Comparison of ENCODE assay signal across 9 cellular contexts in genomic region chrX:48511561-48511960, GRCh38. TPM values are rescaled to one million over a fixed set of nuclear protein-coding genes. Genes with fewer than 3 reads are reported as not detected.
DNase-seq lines count a peak whose midpoint lies in the region; ATAC-seq, FAIRE-seq and TF ChIP-seq lines count a peak whose summit lies in the region.
"Had no signal": no experiment of that assay in that cellular context is flagged by ENCODE, and none has a peak within 500 bp of the region (broad histone marks: within the 10 kb centered on the region; RNA-seq: fewer than 3 reads in every experiment).

No MANE protein-coding gene starts in this region.

- RAD21 ChIA-PET in HCT116 (lab: Charles Lee; ENCODE audit: low non-redundant PET in 1 of 2, low total read pairs in 2 of 2, uncharacterized antibody in 2 of 2, unreplicated experiment in 2 of 2) = no interaction called here

- ATAC-seq in HCT116 (0 out of 2 replicates have a peak, but pooled peaks have one; percentile 46), HG03175 (IDR thresholded peaks at IDR 0.05; ENCODE audit: unreplicated experiment) (no peak), GM18520 (IDR thresholded peaks at IDR 0.05; ENCODE audit: unreplicated experiment) (no peak)

- CTCF ChIA-PET in HCT116 (lab: Charles Lee) = no interaction called here

- TF ChIP-seq CTCF in D721Med (IDR thresholded peaks at IDR 0.05; ENCODE audit: insufficient read depth, missing control alignments) (peak; percentile 25), HCT116 (IDR thresholded peaks at IDR 0.05 in 2 of 3, conservative IDR thresholded peaks at IDR 0.05 in 1 of 3; ENCODE audit: borderline replicate concordance in 1 of 3, insufficient read depth in 1 of 3, low read depth in 2 of 3, low read length in 2 of 3) (peak in 2 of 3 experiments; percentile 42 to 55; a peak in 4 of 6 replicates), liver (IDR thresholded peaks at IDR 0.05; ENCODE audit: low read depth, low read length, missing input control) (peak; percentile 38)

- TF ChIP-seq RAD21 in HCT116 (IDR thresholded peaks at IDR 0.05; ENCODE audit: low read depth) = no peak
- TF ChIP-seq RAD21 in liver (IDR thresholded peaks at IDR 0.05) = peak; percentile 67 to 73

- no peak overlapping the region for H3K4me3 ChIP-seq in HCT116 (replicated peaks in 1 of 2; ENCODE audit: low read depth in 1 of 2, low read length in 2 of 2)
- no peak overlapping the region for H3K4me3 ChIP-seq in adipocyte (ENCODE audit: low read length)
- H3K4me3 ChIP-seq in liver (ENCODE audit: low read depth in 1 of 3, low read length in 3 of 3) = no peak overlapping the region

- intact Hi-C loops in HCT116 (cut with micrococcal nuclease) = no loop called here

- DNase-seq in D721Med (ENCODE audit: insufficient read length, low spot score) (no peak), HCT116 (ENCODE audit: low read depth, low spot score) (no peak), adipocyte (ENCODE audit: low read depth) (peak; percentile 44), COLO829 (ENCODE audit: low spot score) (no peak), SIG-M5 treated with dmso at 0.1 percent for 504 hours (lab: John Stamatoyannopoulos, UW; ENCODE audit: unreplicated experiment) (no peak)
- DNase-seq: small intestine had no signal

- H3K27ac ChIP-seq in HCT116 (ENCODE audit: low read depth, low read length) = no peak overlapping the region
- H3K27ac ChIP-seq in liver (ENCODE audit: low read depth in 1 of 2, low read length in 2 of 2) = no peak overlapping the region

- no TSS peak for BruUV-seq in HCT116 (replicated peaks; lab: Mats Ljungman, UMichigan)

- H3K36me3 ChIP-seq in HCT116 (ENCODE audit: control insufficient read depth in 1 of 2, insufficient read depth in 2 of 2, low read length in 2 of 2) = no peaks in the 10 kb centered on the region
- H3K36me3 ChIP-seq in adipocyte (ENCODE audit: control insufficient read depth, insufficient read depth, low read length, severe bottlenecking) = peaks cover 3% of the 10 kb centered on the region
- H3K36me3 ChIP-seq in liver (ENCODE audit: control insufficient read depth in 4 of 4, insufficient read depth in 3 of 4, low read depth in 1 of 4, low read length in 3 of 4) = peaks cover 0 to 2% (median 0%) of the 10 kb centered on the region in 4 donors

- no peaks in the 10 kb centered on the region for H3K27me3 ChIP-seq in HCT116 (ENCODE audit: insufficient read depth, low read length)
- H3K27me3 ChIP-seq in adipocyte (replicated peaks; ENCODE audit: control insufficient read depth, insufficient read depth, low read length) = no peaks in the 10 kb centered on the region
- H3K27me3 ChIP-seq in liver (ENCODE audit: control insufficient read depth in 4 of 4, insufficient read depth in 4 of 4, low read length in 3 of 4) = no peaks in the 10 kb centered on the region

- H2AFZ ChIP-seq in HCT116 (ENCODE audit: low read depth, low read length, poor library complexity, severe bottlenecking) = no peak overlapping the region

- POLR2A ChIA-PET in HCT116 (lab: Charles Lee) = no interaction called here

- H3K9me3 ChIP-seq in HCT116 (ENCODE audit: control insufficient read depth in 1 of 2, insufficient read depth in 1 of 2, low read depth in 1 of 2, low read length in 2 of 2) (no peaks in the 10 kb centered on the region), adipocyte (ENCODE audit: control insufficient read depth, low read length) (no peaks in the 10 kb centered on the region), liver (ENCODE audit: control insufficient read depth in 4 of 4, low read length in 3 of 4) (no peaks in the 10 kb centered on the region)

- peaks cover 6 to 11% of the 10 kb centered on the region in 2 experiments; a peak in 3 of 4 replicates for H3K4me1 ChIP-seq in HCT116 (ENCODE audit: control insufficient read depth in 1 of 2, insufficient read depth in 2 of 2, low read length in 2 of 2)
- H3K4me1 ChIP-seq in adipocyte (ENCODE audit: control insufficient read depth, insufficient read depth, low read length) = no peaks in the 10 kb centered on the region
- H3K4me1 ChIP-seq in liver (ENCODE audit: control insufficient read depth in 4 of 4, insufficient read depth in 4 of 4, low read length in 3 of 4) = peaks cover 0 to 10% (median 3%) of the 10 kb centered on the region in 4 donors

- H3K4me2 ChIP-seq in HCT116 (ENCODE audit: low read length) = no peak overlapping the region

- WGBS in liver = 55% methylated on average over 4 of the region's 4 CpGs

- H3K9me2 ChIP-seq in HCT116 (ENCODE audit: insufficient read depth) = no peaks in the 10 kb centered on the region

- no peak for TF ChIP-seq POLR2A in HCT116 (IDR thresholded peaks at IDR 0.05; ENCODE audit: borderline replicate concordance, extremely low read depth, insufficient read depth, insufficient read length)

- FAIRE-seq in D721Med (lab: Jason Lieb, UNC) = no peak
- FAIRE-seq: small intestine had no signal

- H3K79me2 ChIP-seq in HCT116 (ENCODE audit: insufficient read depth, low read length) = no peaks in the 10 kb centered on the region

- H3K9ac ChIP-seq in HCT116 (ENCODE audit: low read length) = no peak overlapping the region
- no peak overlapping the region for H3K9ac ChIP-seq in adipocyte (ENCODE audit: low read length)
- H3K9ac ChIP-seq in liver (ENCODE audit: low read depth in 1 of 2, low read length in 2 of 2) = no peak overlapping the region

- H4K20me1 ChIP-seq in HCT116 (ENCODE audit: insufficient read depth) = no peaks in the 10 kb centered on the region

TF ChIP-seq in HCT116, 20 proteins besides CTCF, POLR2A, EP300 and RAD21:
- TF ChIP-seq ATF3 (IDR thresholded peaks at IDR 0.05) (no peak), JUND (IDR thresholded peaks at IDR 0.05) (no peak), EZH2phosphoT487 (IDR thresholded peaks at IDR 0.05; ENCODE audit: borderline replicate concordance) (no peak), EGR1 (IDR thresholded peaks at IDR 0.05; ENCODE audit: low read depth) (no peak), CBX3 (IDR thresholded peaks at IDR 0.05; ENCODE audit: low read depth) (no peak), FOSL1 (IDR thresholded peaks at IDR 0.05; ENCODE audit: low read depth) (no peak), CEBPB (IDR thresholded peaks at IDR 0.05; ENCODE audit: low read depth) (no peak)
TF ChIP-seq in HCT116: peak in this region for 0.

TF ChIP-seq in liver, 16 proteins besides CTCF, POLR2A, EP300 and RAD21 (continues in another document):
- TF ChIP-seq TAF1 (conservative IDR thresholded peaks at IDR 0.05) (no peak), REST (IDR thresholded peaks at IDR 0.05) (no peak), ZBTB33 (IDR thresholded peaks at IDR 0.05) (no peak), MAX (IDR thresholded peaks at IDR 0.05) (no peak), JUND (IDR thresholded peaks at IDR 0.05) (no peak)

RNA-seq across cellular contexts. Expression of gene PORCN, which starts 2.8 kb away (rescaled TPM):
- total RNA-seq in HCT116 (2021; ENCODE audit: unreplicated experiment) = 12.9 TPM
- 12.5 and 15.5 TPM in 2 replicates for polyA plus RNA-seq in HCT116 (2012)
- total RNA-seq in liver = 1 to 10 TPM in 1 of 2 donors, under 1 TPM in 1; 0.70 to 2.8 TPM
- 1 to 10 TPM; 2.8 to 4.9 TPM for polyA plus RNA-seq in liver

RNA-seq across cellular contexts. Expression of gene EBP, which starts 10.0 kb away (rescaled TPM):
- total RNA-seq in HCT116 (2021; ENCODE audit: unreplicated experiment) = 93.8 TPM
- 119 and 125 TPM in 2 replicates for polyA plus RNA-seq in HCT116 (2012)
- 100 to 1,000 TPM; 304 to 362 TPM for total RNA-seq in liver
- 100 to 1,000 TPM; 376 to 474 TPM for polyA plus RNA-seq in liver

RNA-seq across cellular contexts. Expression of gene TBC1D25, which starts 28.0 kb away (rescaled TPM):
- 10.5 TPM for total RNA-seq in HCT116 (2021; ENCODE audit: unreplicated experiment)
- 10.5 and 10.8 TPM in 2 replicates for polyA plus RNA-seq in HCT116 (2012)
- 1 to 10 TPM; 3.2 to 3.5 TPM for total RNA-seq in liver
- polyA plus RNA-seq in liver = 1 to 10 TPM; 2.6 to 5.8 TPM

RNA-seq across cellular contexts. Expression of gene FTSJ1, which starts 35.6 kb away (rescaled TPM):
- total RNA-seq in HCT116 (2021; ENCODE audit: unreplicated experiment) = 64.9 TPM
- polyA plus RNA-seq in HCT116 (2012) = 66.2 and 68.6 TPM in 2 replicates
- 10 to 100 TPM; 13.3 to 21.8 TPM for total RNA-seq in liver
- 10 to 100 TPM; 14.3 to 19.6 TPM for polyA plus RNA-seq in liver

RNA-seq across cellular contexts. Expression of gene SLC38A5, which starts 41.5 kb away (rescaled TPM):
- total RNA-seq in HCT116 (2021; ENCODE audit: unreplicated experiment) (54.6 TPM), liver (10 to 100 TPM in 1 of 2 donors, under 1 TPM in 1; 0.25 to 81.3 TPM)
- 68.2 and 76.3 TPM in 2 replicates for polyA plus RNA-seq in HCT116 (2012)
- under 1 TPM; 0.38 to 0.53 TPM for polyA plus RNA-seq in liver
